In the genomic region with DNA sequence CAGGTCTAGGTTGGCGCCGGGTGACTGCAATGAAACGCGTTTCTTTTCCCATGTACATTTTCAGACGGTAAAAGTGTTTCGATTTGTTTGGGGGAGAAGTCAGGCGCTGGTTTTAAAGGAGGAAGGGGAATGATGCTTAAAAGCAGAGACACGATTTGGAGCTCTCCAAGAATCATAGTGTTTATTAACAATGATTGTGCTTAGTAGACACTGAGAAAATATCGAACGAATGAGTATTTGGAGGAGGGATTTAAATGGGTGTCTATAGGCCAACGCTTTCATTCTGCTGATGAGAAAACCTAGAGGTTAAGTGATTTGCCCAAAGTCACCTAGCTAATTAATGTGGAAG, we compare ENCODE assay signal across 8 cellular contexts. TPM values are rescaled to one million over a fixed set of nuclear protein-coding genes. Genes with fewer than 3 reads are reported as not detected.
A peak's percentile ranks its signal among the peaks of the same experiment; 100 is the strongest.
DNase-seq lines count a peak whose midpoint lies in the region; FAIRE-seq and TF ChIP-seq lines count a peak whose summit lies in the region.

No MANE protein-coding gene starts in this region.

- no peak for FAIRE-seq in GM19239 (lab: Jason Lieb, UNC)

- H3K4me3 ChIP-seq in WI38 (ENCODE audit: low read depth, low read length): peak overlapping the region; percentile 70
- peak overlapping the region; percentile 72 for H3K4me3 ChIP-seq in fibroblast of villous mesenchyme (ENCODE audit: low read depth, low read length)
- peak overlapping the region; percentile 23 for H3K4me3 ChIP-seq in rectal smooth muscle tissue (ENCODE audit: low read length)

- peak; percentile 23 for DNase-seq in GM13976 (ENCODE audit: low spot score)
- DNase-seq in fibroblast of villous mesenchyme (ENCODE audit: low read depth): no peak
- DNase-seq in stimulated activated CD4-positive, alpha-beta T cell treated with anti-CD3 and anti-CD28 coated beads, Interleukin-4, amount 100 ng/mL, for 1 hour: no peak
- DNase-seq in NCI-H1436 treated with DMSO at 0.1 percent for 48 hours (lab: John Stamatoyannopoulos, UW): no peak
- DNase-seq in activated CD4-positive, CD25-positive, alpha-beta regulatory T cell treated with anti-CD3 and anti-CD28 coated beads, Interleukin-2, amount 50 U/mL, for 72 hours: no peak
- DNase-seq in GM19239 (ENCODE audit: insufficient read length, low spot score): no peak

- no peaks in the 10 kb centered on the region for H3K36me3 ChIP-seq in rectal smooth muscle tissue (ENCODE audit: control insufficient read depth, insufficient read depth, low read length)

- TF ChIP-seq CTCF in GM13976 (IDR thresholded peaks at IDR 0.05; ENCODE audit: borderline replicate concordance, control extremely low read depth, extremely low read depth, insufficient read depth, missing control alignments): no peak
- no peak for TF ChIP-seq CTCF in WI38 (IDR thresholded peaks at IDR 0.05; ENCODE audit: low read depth, low read length)
- no peak for TF ChIP-seq CTCF in fibroblast of villous mesenchyme (IDR thresholded peaks at IDR 0.05; ENCODE audit: insufficient read depth, low read depth, low read length)

- peak overlapping the region; percentile 91 for H3K27ac ChIP-seq in rectal smooth muscle tissue (ENCODE audit: low read depth, low read length)

- in situ Hi-C loops in GM13976 (cut with MboI; ENCODE audit: low sequenced_read_pairs, unreplicated experiment): no loop called here

- H3K9ac ChIP-seq in rectal smooth muscle tissue (ENCODE audit: low read length): no peak overlapping the region

- H3K4me1 ChIP-seq in rectal smooth muscle tissue (ENCODE audit: control insufficient read depth, insufficient read depth, low read length): no peaks in the 10 kb centered on the region

- no peaks in the 10 kb centered on the region for H3K27me3 ChIP-seq in rectal smooth muscle tissue (ENCODE audit: control insufficient read depth, insufficient read depth, low read length)

RNA-seq across cellular contexts. Expression of a gene that starts 36.9 kb away (rescaled TPM):
- total RNA-seq in fibroblast of villous mesenchyme: 125 and 152 TPM in 2 replicates
